18 cellular contexts compared by ENCODE assay signal in genomic region chr7:66859339-66859738, GRCh38.
DNase-seq lines count a peak whose midpoint lies in the region; ATAC-seq and TF ChIP-seq lines count a peak whose summit lies in the region.
"Had no signal": no experiment of that assay in that cellular context is flagged by ENCODE, and none has a peak within 500 bp of the region (broad histone marks: within the 10 kb centered on the region; RNA-seq: fewer than 3 reads in every experiment).

No MANE protein-coding gene starts in this region.

- no peak overlapping the region for H3K4me3 ChIP-seq in heart right ventricle
- H3K4me3 ChIP-seq: MG63, neural progenitor cell, prostate gland, smooth muscle cell, upper lobe of left lung had no signal

- no peaks in the 10 kb centered on the region for H3K9me3 ChIP-seq in heart right ventricle
- H3K9me3 ChIP-seq in T-helper 17 cell (ENCODE audit: control insufficient read depth, low read length, poor library complexity, severe bottlenecking) = no peaks in the 10 kb centered on the region
- H3K9me3 ChIP-seq: MG63, prostate gland, upper lobe of left lung had no signal

- intact Hi-C loops in heart right ventricle (cut with DNase I) (no loop called here), Right ventricle myocardium superior (cut with DNase I) (no loop called here)

- H3K36me3 ChIP-seq in heart right ventricle = peaks cover 0 to 42% (median 0%) of the 10 kb centered on the region in 9 donors
- H3K36me3 ChIP-seq: MG63, neural progenitor cell, prostate gland had no signal

- H3K27me3 Mint-ChIP-seq in T-helper 17 cell = no peaks in the 10 kb centered on the region
- H3K27me3 Mint-ChIP-seq in central memory CD8-positive, alpha-beta T cell = no peaks in the 10 kb centered on the region
- H3K27me3 Mint-ChIP-seq: CD8-positive, alpha-beta memory T cell had no signal

- H3K4me3 Mint-ChIP-seq in T-helper 17 cell = peak overlapping the region; percentile 88
- no peak overlapping the region for H3K4me3 Mint-ChIP-seq in central memory CD8-positive, alpha-beta T cell
- H3K4me3 Mint-ChIP-seq in stimulated activated effector memory CD8-positive, alpha-beta T cell treated with anti-CD3 and anti-CD28 coated beads, Interleukin-12 subunit alpha, Interleukin-12 subunit beta, amount 100 ng/mL, for 72 hours = peak overlapping the region; percentile 63
- H3K4me3 Mint-ChIP-seq: CD8-positive, alpha-beta memory T cell; neural progenitor cell had no signal

- TF ChIP-seq CTCF in heart right ventricle (IDR thresholded peaks at IDR 0.05) = no peak

- H3K4me1 Mint-ChIP-seq in T-helper 17 cell = peaks cover 25% of the 10 kb centered on the region
- H3K4me1 Mint-ChIP-seq in central memory CD8-positive, alpha-beta T cell = no peaks in the 10 kb centered on the region
- H3K4me1 Mint-ChIP-seq in stimulated activated effector memory CD8-positive, alpha-beta T cell treated with anti-CD3 and anti-CD28 coated beads, Interleukin-12 subunit alpha, Interleukin-12 subunit beta, amount 100 ng/mL, for 72 hours = peaks cover 19% of the 10 kb centered on the region
- H3K4me1 Mint-ChIP-seq: CD8-positive, alpha-beta memory T cell had no signal

- H3K9me3 Mint-ChIP-seq in central memory CD8-positive, alpha-beta T cell = no peaks in the 10 kb centered on the region
- no peaks in the 10 kb centered on the region for H3K9me3 Mint-ChIP-seq in stimulated activated effector memory CD8-positive, alpha-beta T cell treated with anti-CD3 and anti-CD28 coated beads, Interleukin-12 subunit alpha, Interleukin-12 subunit beta, amount 100 ng/mL, for 72 hours
- H3K9me3 Mint-ChIP-seq: CD8-positive, alpha-beta memory T cell; neural progenitor cell had no signal

- peak overlapping the region; percentile 98 for H3K27ac Mint-ChIP-seq in T-helper 17 cell
- peak overlapping the region; percentile 50 for H3K27ac Mint-ChIP-seq in central memory CD8-positive, alpha-beta T cell (ENCODE audit: low read depth)
- H3K27ac Mint-ChIP-seq in stimulated activated effector memory CD8-positive, alpha-beta T cell treated with anti-CD3 and anti-CD28 coated beads, Interleukin-12 subunit alpha, Interleukin-12 subunit beta, amount 100 ng/mL, for 72 hours = peak overlapping the region; percentile 91
- H3K27ac Mint-ChIP-seq: neural progenitor cell had no signal

- peaks cover 8% of the 10 kb centered on the region for H3K36me3 Mint-ChIP-seq in T-helper 17 cell (ENCODE audit: low read depth)
- peaks cover 3% of the 10 kb centered on the region for H3K36me3 Mint-ChIP-seq in central memory CD8-positive, alpha-beta T cell (ENCODE audit: insufficient read depth)
- peaks cover 26% of the 10 kb centered on the region for H3K36me3 Mint-ChIP-seq in stimulated activated effector memory CD8-positive, alpha-beta T cell treated with anti-CD3 and anti-CD28 coated beads, Interleukin-12 subunit alpha, Interleukin-12 subunit beta, amount 100 ng/mL, for 72 hours

- 94 to 96% methylated on average over 1 of the region's 1 CpG for WGBS in heart right ventricle, 2 donors

- no peaks in the 10 kb centered on the region for H3K27me3 ChIP-seq in heart right ventricle
- H3K27me3 ChIP-seq: MG63, neural progenitor cell, upper lobe of left lung had no signal

- H3K27ac ChIP-seq in heart right ventricle = peak overlapping the region in 9 of 10 donors; percentile 52 to 85 (median 74)
- H3K27ac ChIP-seq: neural progenitor cell, upper lobe of left lung, VCaP had no signal

- DNase-seq in heart right ventricle (no peak), Right ventricle myocardium superior (no peak), T-helper 17 cell (no peak), NCI-H1105 (lab: John Stamatoyannopoulos, UW) (no peak)
- no peak for DNase-seq in central memory CD8-positive, alpha-beta T cell (ENCODE audit: low spot score in 2 of 2)
- DNase-seq in stimulated activated effector memory CD8-positive, alpha-beta T cell treated with anti-CD3 and anti-CD28 coated beads, Interleukin-12 subunit alpha, Interleukin-12 subunit beta, amount 100 ng/mL, for 72 hours (ENCODE audit: low spot score in 2 of 2) = no peak
- no peak for DNase-seq in effector CD8-positive, alpha-beta T cell (lab: John Stamatoyannopoulos, UW)
- DNase-seq: CD8-positive, alpha-beta memory T cell; MG63; NCI-H146; NCI-H2171 treated with DMSO at 0.1 percent for 48 hours; NCI-H526 treated with DMSO at 0.1 percent for 48 hours; stimulated activated CD4-positive, alpha-beta T cell treated with anti-CD3 and anti-CD28 coated beads, Interleukin-4, amount 100 ng/mL, for 1 hour; upper lobe of left lung had no signal

- peaks cover 0 to 19% (median 7%) of the 10 kb centered on the region in 9 donors for H3K4me1 ChIP-seq in heart right ventricle
- H3K4me1 ChIP-seq: neural progenitor cell, prostate gland, upper lobe of left lung had no signal

- peak in 1 of 8 donors; percentile 10 for ATAC-seq in heart right ventricle
- no peak for ATAC-seq in Right ventricle myocardium superior (ENCODE audit: poor library complexity)
- peak; percentile 44 for ATAC-seq in T-helper 17 cell
- ATAC-seq in central memory CD8-positive, alpha-beta T cell (replicated peaks; ENCODE audit: extremely low read depth, poor library complexity, severe bottlenecking) = no peak
- ATAC-seq in stimulated activated effector memory CD8-positive, alpha-beta T cell treated with anti-CD3 and anti-CD28 coated beads, Interleukin-12 subunit alpha, Interleukin-12 subunit beta, amount 100 ng/mL, for 72 hours = no peak
